In the genomic region with DNA sequence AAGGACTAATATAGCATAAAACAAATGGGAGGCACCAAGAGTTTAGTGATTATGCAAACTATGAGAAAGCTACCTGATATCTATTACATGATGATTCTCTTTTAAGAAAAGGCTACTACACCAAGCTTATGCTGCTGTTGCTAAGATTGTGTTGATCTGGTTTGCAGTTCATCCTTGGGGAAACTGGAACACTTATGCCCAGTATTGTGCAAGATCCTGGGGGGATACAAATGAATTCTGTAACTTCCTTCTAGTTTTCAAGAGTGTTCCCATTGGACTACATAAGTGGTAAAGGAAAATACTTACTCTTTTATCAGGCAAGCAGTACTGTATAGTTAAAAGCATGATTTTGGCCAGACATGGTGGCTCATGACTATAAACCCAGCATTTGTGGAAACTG, we compare ENCODE assay signal across 2 cellular contexts.
A peak's percentile ranks its signal among the peaks of the same experiment; 100 is the strongest.
TF ChIP-seq lines count a peak whose summit lies in the region.

No MANE protein-coding gene starts in this region.

TF ChIP-seq in HepG2, 621 proteins besides CTCF, POLR2A, EP300 and RAD21:
- TF ChIP-seq KLF9 (CRISPR knock-in tag; IDR thresholded peaks at IDR 0.05; ENCODE audit: low read depth) (no peak), CEBPB (IDR thresholded peaks at IDR 0.05; ENCODE audit: borderline replicate concordance, low read depth, low read length) (0 out of 2 replicates have a peak, but pooled peaks have one; percentile 50)

TF ChIP-seq in GM23338, 12 proteins besides CTCF, POLR2A, EP300 and RAD21:
- TF ChIP-seq NANOG (IDR thresholded peaks at IDR 0.05; ENCODE audit: borderline replicate concordance) (no peak), ZNF114 (CRISPR knock-in tag; IDR thresholded peaks at IDR 0.05) (no peak), POLR2AphosphoS5 (IDR thresholded peaks at IDR 0.05; ENCODE audit: low read depth) (no peak), STAT1 (IDR thresholded peaks at IDR 0.05; ENCODE audit: unreplicated experiment) (no peak), ZNF331 (CRISPR knock-in tag; IDR thresholded peaks at IDR 0.05; ENCODE audit: low read depth) (no peak), EZH2 (IDR thresholded peaks at IDR 0.05; ENCODE audit: low read depth, unreplicated experiment) (no peak), EZH2phosphoT487 (IDR thresholded peaks at IDR 0.05; ENCODE audit: unreplicated experiment) (no peak), JUNB (IDR thresholded peaks at IDR 0.05; ENCODE audit: unreplicated experiment) (no peak), CREB1 (CRISPR knock-in tag; IDR thresholded peaks at IDR 0.05; ENCODE audit: low read depth) (no peak)
- TF ChIP-seq, protein P1, sequence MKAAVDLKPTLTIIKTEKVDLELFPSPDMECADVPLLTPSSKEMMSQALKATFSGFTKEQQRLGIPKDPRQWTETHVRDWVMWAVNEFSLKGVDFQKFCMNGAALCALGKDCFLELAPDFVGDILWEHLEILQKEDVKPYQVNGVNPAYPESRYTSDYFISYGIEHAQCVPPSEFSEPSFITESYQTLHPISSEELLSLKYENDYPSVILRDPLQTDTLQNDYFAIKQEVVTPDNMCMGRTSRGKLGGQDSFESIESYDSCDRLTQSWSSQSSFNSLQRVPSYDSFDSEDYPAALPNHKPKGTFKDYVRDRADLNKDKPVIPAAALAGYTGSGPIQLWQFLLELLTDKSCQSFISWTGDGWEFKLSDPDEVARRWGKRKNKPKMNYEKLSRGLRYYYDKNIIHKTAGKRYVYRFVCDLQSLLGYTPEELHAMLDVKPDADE (IDR thresholded peaks at IDR 0.05): no peak
- TF ChIP-seq, protein P2, sequence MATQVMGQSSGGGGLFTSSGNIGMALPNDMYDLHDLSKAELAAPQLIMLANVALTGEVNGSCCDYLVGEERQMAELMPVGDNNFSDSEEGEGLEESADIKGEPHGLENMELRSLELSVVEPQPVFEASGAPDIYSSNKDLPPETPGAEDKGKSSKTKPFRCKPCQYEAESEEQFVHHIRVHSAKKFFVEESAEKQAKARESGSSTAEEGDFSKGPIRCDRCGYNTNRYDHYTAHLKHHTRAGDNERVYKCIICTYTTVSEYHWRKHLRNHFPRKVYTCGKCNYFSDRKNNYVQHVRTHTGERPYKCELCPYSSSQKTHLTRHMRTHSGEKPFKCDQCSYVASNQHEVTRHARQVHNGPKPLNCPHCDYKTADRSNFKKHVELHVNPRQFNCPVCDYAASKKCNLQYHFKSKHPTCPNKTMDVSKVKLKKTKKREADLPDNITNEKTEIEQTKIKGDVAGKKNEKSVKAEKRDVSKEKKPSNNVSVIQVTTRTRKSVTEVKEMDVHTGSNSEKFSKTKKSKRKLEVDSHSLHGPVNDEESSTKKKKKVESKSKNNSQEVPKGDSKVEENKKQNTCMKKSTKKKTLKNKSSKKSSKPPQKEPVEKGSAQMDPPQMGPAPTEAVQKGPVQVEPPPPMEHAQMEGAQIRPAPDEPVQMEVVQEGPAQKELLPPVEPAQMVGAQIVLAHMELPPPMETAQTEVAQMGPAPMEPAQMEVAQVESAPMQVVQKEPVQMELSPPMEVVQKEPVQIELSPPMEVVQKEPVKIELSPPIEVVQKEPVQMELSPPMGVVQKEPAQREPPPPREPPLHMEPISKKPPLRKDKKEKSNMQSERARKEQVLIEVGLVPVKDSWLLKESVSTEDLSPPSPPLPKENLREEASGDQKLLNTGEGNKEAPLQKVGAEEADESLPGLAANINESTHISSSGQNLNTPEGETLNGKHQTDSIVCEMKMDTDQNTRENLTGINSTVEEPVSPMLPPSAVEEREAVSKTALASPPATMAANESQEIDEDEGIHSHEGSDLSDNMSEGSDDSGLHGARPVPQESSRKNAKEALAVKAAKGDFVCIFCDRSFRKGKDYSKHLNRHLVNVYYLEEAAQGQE (IDR thresholded peaks at IDR 0.05; ENCODE audit: unreplicated experiment): no peak
- TF ChIP-seq, protein P3, sequence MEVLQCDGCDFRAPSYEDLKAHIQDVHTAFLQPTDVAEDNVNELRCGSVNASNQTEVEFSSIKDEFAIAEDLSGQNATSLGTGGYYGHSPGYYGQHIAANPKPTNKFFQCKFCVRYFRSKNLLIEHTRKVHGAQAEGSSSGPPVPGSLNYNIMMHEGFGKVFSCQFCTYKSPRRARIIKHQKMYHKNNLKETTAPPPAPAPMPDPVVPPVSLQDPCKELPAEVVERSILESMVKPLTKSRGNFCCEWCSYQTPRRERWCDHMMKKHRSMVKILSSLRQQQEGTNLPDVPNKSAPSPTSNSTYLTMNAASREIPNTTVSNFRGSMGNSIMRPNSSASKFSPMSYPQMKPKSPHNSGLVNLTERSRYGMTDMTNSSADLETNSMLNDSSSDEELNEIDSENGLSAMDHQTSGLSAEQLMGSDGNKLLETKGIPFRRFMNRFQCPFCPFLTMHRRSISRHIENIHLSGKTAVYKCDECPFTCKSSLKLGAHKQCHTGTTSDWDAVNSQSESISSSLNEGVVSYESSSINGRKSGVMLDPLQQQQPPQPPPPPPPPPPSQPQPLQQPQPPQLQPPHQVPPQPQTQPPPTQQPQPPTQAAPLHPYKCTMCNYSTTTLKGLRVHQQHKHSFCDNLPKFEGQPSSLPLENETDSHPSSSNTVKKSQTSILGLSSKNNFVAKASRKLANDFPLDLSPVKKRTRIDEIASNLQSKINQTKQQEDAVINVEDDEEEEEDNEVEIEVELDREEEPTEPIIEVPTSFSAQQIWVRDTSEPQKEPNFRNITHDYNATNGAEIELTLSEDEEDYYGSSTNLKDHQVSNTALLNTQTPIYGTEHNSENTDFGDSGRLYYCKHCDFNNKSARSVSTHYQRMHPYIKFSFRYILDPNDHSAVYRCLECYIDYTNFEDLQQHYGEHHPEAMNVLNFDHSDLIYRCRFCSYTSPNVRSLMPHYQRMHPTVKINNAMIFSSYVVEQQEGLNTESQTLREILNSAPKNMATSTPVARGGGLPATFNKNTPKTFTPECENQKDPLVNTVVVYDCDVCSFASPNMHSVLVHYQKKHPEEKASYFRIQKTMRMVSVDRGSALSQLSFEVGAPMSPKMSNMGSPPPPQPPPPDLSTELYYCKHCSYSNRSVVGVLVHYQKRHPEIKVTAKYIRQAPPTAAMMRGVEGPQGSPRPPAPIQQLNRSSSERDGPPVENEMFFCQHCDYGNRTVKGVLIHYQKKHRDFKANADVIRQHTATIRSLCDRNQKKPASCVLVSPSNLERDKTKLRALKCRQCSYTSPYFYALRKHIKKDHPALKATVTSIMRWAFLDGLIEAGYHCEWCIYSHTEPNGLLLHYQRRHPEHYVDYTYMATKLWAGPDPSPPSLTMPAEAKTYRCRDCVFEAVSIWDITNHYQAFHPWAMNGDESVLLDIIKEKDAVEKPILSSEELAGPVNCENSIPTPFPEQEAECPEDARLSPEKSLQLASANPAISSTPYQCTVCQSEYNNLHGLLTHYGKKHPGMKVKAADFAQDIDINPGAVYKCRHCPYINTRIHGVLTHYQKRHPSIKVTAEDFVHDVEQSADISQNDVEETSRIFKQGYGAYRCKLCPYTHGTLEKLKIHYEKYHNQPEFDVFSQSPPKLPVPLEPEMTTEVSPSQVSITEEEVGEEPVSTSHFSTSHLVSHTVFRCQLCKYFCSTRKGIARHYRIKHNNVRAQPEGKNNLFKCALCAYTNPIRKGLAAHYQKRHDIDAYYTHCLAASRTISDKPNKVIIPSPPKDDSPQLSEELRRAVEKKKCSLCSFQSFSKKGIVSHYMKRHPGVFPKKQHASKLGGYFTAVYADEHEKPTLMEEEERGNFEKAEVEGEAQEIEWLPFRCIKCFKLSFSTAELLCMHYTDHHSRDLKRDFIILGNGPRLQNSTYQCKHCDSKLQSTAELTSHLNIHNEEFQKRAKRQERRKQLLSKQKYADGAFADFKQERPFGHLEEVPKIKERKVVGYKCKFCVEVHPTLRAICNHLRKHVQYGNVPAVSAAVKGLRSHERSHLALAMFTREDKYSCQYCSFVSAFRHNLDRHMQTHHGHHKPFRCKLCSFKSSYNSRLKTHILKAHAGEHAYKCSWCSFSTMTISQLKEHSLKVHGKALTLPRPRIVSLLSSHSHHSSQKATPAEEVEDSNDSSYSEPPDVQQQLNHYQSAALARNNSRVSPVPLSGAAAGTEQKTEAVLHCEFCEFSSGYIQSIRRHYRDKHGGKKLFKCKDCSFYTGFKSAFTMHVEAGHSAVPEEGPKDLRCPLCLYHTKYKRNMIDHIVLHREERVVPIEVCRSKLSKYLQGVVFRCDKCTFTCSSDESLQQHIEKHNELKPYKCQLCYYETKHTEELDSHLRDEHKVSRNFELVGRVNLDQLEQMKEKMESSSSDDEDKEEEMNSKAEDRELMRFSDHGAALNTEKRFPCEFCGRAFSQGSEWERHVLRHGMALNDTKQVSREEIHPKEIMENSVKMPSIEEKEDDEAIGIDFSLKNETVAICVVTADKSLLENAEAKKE (CRISPR knock-in tag; IDR thresholded peaks at IDR 0.05): no peak
